Comparison of ENCODE assay signal across 8 cellular contexts in the genomic region with DNA sequence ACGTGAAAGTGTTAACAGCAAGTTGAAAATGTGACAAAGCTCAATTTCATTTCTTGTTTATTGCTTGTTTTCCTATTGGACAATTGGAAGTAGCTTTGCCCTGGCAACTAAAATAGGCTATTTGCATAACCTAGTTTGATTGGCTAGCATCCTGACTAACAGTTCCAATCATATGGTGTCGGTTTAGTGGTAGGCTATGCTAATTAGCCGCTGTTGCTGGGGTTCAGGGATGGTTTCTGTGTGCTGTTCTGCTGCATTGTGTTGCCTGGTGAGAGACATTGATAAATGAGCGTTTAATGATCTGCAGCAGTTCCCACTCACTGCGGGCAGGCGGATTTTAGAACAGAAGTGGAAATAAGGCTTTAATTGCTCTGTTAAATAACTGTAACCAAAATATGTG.
A peak's percentile ranks its signal among the peaks of the same experiment; 100 is the strongest.
DNase-seq lines count a peak whose midpoint lies in the region; ATAC-seq, FAIRE-seq and TF ChIP-seq lines count a peak whose summit lies in the region.

No MANE protein-coding gene starts in this region.

- intact Hi-C loops in activated CD8-positive, alpha-beta T cell treated with anti-CD3 and anti-CD28 coated beads for 36 hours (cut with micrococcal nuclease): no loop called here

- DNase-seq in A172 (ENCODE audit: low spot score) (peak; percentile 97), GM19239 (ENCODE audit: insufficient read length, low spot score) (peak; percentile 4), NCI-H226 (peak; percentile 96), fibroblast of peridontal ligament (ENCODE audit: extremely low read depth) (peak; percentile 89), GM20000 (ENCODE audit: low spot score) (no peak), NCI-H1092 treated with DMSO at 0.1 percent for 48 hours (lab: John Stamatoyannopoulos, UW) (no peak)
- DNase-seq in activated CD8-positive, alpha-beta T cell treated with anti-CD3 and anti-CD28 coated beads for 36 hours: peak; percentile 65
- DNase-seq in naive thymus-derived CD8-positive, alpha-beta T cell: peak in 9 of 10 donors; percentile 33 to 85 (median 66)

- no peak overlapping the region for H3K27ac Mint-ChIP-seq in activated CD8-positive, alpha-beta T cell treated with anti-CD3 and anti-CD28 coated beads for 36 hours
- no peak overlapping the region for H3K27ac Mint-ChIP-seq in naive thymus-derived CD8-positive, alpha-beta T cell

- TF ChIP-seq CTCF in activated CD8-positive, alpha-beta T cell treated with anti-CD3 and anti-CD28 coated beads for 36 hours (IDR thresholded peaks at IDR 0.05): no peak
- TF ChIP-seq CTCF in GM20000 (IDR thresholded peaks at IDR 0.05; ENCODE audit: extremely low read depth, missing control alignments): no peak

- CTCF ChIA-PET in activated CD8-positive, alpha-beta T cell treated with anti-CD3 and anti-CD28 coated beads for 36 hours (lab: Charles Lee): interaction anchor here (1.2 kb wide), 1 partner anchor 13 kb away, joined by 3 read pairs; no protein-coding TSS in a partner anchor

- H3K4me1 Mint-ChIP-seq in activated CD8-positive, alpha-beta T cell treated with anti-CD3 and anti-CD28 coated beads for 36 hours (ENCODE audit: low read depth): peaks cover 39% of the 10 kb centered on the region
- peaks cover 34 to 39% (median 39%) of the 10 kb centered on the region in 4 donors for H3K4me1 Mint-ChIP-seq in naive thymus-derived CD8-positive, alpha-beta T cell

- H3K27me3 Mint-ChIP-seq in activated CD8-positive, alpha-beta T cell treated with anti-CD3 and anti-CD28 coated beads for 36 hours: no peaks in the 10 kb centered on the region
- H3K27me3 Mint-ChIP-seq in naive thymus-derived CD8-positive, alpha-beta T cell: no peaks in the 10 kb centered on the region

- H3K9me3 Mint-ChIP-seq in activated CD8-positive, alpha-beta T cell treated with anti-CD3 and anti-CD28 coated beads for 36 hours: peaks cover 1% of the 10 kb centered on the region
- H3K9me3 Mint-ChIP-seq in naive thymus-derived CD8-positive, alpha-beta T cell: no peaks in the 10 kb centered on the region

- H3K4me3 Mint-ChIP-seq in activated CD8-positive, alpha-beta T cell treated with anti-CD3 and anti-CD28 coated beads for 36 hours: no peak overlapping the region
- no peak overlapping the region for H3K4me3 Mint-ChIP-seq in naive thymus-derived CD8-positive, alpha-beta T cell

- POLR2A ChIA-PET in activated CD8-positive, alpha-beta T cell treated with anti-CD3 and anti-CD28 coated beads for 36 hours (lab: Charles Lee): interaction anchor here (1.0 to 1.2 kb wide), 2 partner anchors 27 to 52 kb away, joined by 3 to 4 read pairs; no protein-coding TSS in a partner anchor
- POLR2A ChIA-PET in naive thymus-derived CD8-positive, alpha-beta T cell (lab: Charles Lee): interaction anchor here (0.9 kb wide), 2 partner anchors 67 to 69 kb away, joined by 4 to 6 read pairs; a partner anchor contains a TSS

- peaks cover 17% of the 10 kb centered on the region for H3K36me3 Mint-ChIP-seq in activated CD8-positive, alpha-beta T cell treated with anti-CD3 and anti-CD28 coated beads for 36 hours (ENCODE audit: low read depth)
- H3K36me3 Mint-ChIP-seq in naive thymus-derived CD8-positive, alpha-beta T cell: peaks cover 0 to 13% (median 8%) of the 10 kb centered on the region in 3 donors

- ATAC-seq in activated CD8-positive, alpha-beta T cell treated with anti-CD3 and anti-CD28 coated beads for 36 hours: peak; percentile 97
- ATAC-seq in naive thymus-derived CD8-positive, alpha-beta T cell: peak; percentile 98 to 100

- FAIRE-seq in GM19239 (lab: Jason Lieb, UNC): no peak

Comparison
In these comparisons a context has a peak if more than half of its experiments do, and no peak if none do; other contexts are left out.
1. DNase-seq: peak in A172 (single experiment), GM19239 (single experiment), NCI-H226 (single experiment), activated CD8-positive, alpha-beta T cell treated with anti-CD3 and anti-CD28 coated beads for 36 hours (single experiment), fibroblast of peridontal ligament (single experiment) and naive thymus-derived CD8-positive, alpha-beta T cell (9 of 10); none in GM20000 (single experiment) and NCI-H1092 treated with DMSO at 0.1 percent for 48 hours (single experiment).